Comparison of ENCODE assay signal across 1 cellular context in genomic region chr2:96816127-96816835, GRCh38.
TF ChIP-seq lines count a peak whose summit lies in the region.

CNNM3 (plus strand) TSS chr2:96816268; CDS start chr2:96816278, 10 bp downstream.

TF ChIP-seq in HepG2, 621 proteins besides CTCF, POLR2A, EP300 and RAD21 (continued from another document and continues in another):
- no peak for TF ChIP-seq SMC3 (IDR thresholded peaks at IDR 0.05; ENCODE audit: low read length)
- TF ChIP-seq SP140L (CRISPR knock-in tag; IDR thresholded peaks at IDR 0.05; ENCODE audit: borderline replicate concordance), result no peak
- TF ChIP-seq MAFF (IDR thresholded peaks at IDR 0.05; ENCODE audit: low read depth, low read length), result no peak
- TF ChIP-seq ZNF652 (CRISPR knock-in tag; IDR thresholded peaks at IDR 0.05; ENCODE audit: borderline replicate concordance, low read depth), result no peak
- no peak for TF ChIP-seq ZNF879 (CRISPR knock-in tag; IDR thresholded peaks at IDR 0.05)
- peak; percentile 55 for TF ChIP-seq RXRA (CRISPR knock-in tag; IDR thresholded peaks at IDR 0.05)
- no peak for TF ChIP-seq ZBTB49 (CRISPR knock-in tag; IDR thresholded peaks at IDR 0.05; ENCODE audit: borderline replicate concordance)
- TF ChIP-seq HNF4G (IDR thresholded peaks at IDR 0.05; ENCODE audit: borderline replicate concordance, low read depth, low read length), result 0 out of 2 replicates have a peak, but pooled peaks have one; percentile 3
- 0 out of 2 replicates have a peak, but pooled peaks have one; percentile 38 for TF ChIP-seq HNF4G (CRISPR knock-in tag; IDR thresholded peaks at IDR 0.05; ENCODE audit: borderline replicate concordance, low read depth)
- TF ChIP-seq, protein P1, sequence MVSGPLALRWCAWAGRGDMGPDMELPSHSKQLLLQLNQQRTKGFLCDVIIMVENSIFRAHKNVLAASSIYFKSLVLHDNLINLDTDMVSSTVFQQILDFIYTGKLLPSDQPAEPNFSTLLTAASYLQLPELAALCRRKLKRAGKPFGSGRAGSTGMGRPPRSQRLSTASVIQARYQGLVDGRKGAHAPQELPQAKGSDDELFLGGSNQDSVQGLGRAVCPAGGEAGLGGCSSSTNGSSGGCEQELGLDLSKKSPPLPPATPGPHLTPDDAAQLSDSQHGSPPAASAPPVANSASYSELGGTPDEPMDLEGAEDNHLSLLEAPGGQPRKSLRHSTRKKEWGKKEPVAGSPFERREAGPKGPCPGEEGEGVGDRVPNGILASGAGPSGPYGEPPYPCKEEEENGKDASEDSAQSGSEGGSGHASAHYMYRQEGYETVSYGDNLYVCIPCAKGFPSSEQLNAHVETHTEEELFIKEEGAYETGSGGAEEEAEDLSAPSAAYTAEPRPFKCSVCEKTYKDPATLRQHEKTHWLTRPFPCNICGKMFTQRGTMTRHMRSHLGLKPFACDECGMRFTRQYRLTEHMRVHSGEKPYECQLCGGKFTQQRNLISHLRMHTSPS (CRISPR knock-in tag; IDR thresholded peaks at IDR 0.05; ENCODE audit: low read depth), result no peak
- no peak for TF ChIP-seq KDM4B (CRISPR knock-in tag; IDR thresholded peaks at IDR 0.05)
- 0 out of 2 replicates have a peak, but pooled peaks have one; percentile 19 for TF ChIP-seq RERE (CRISPR knock-in tag; IDR thresholded peaks at IDR 0.05; ENCODE audit: low read depth)
- peak; percentile 59 for TF ChIP-seq ZNF724P (CRISPR knock-in tag; IDR thresholded peaks at IDR 0.05; ENCODE audit: borderline replicate concordance)
- no peak for TF ChIP-seq IRX3 (CRISPR knock-in tag; IDR thresholded peaks at IDR 0.05; ENCODE audit: borderline replicate concordance, low read depth)
- TF ChIP-seq ZNF609 (CRISPR knock-in tag; IDR thresholded peaks at IDR 0.05; ENCODE audit: borderline replicate concordance), result peak; percentile 56; the same call in 1 of the 2 replicates
- peak; percentile 61; the same call in 1 of the 2 replicates for TF ChIP-seq SOX13 (IDR thresholded peaks at IDR 0.05)
- TF ChIP-seq SOX13 (CRISPR knock-in tag; conservative IDR thresholded peaks at IDR 0.05 in 1 of 2, IDR thresholded peaks at IDR 0.05 in 1 of 2), result 0 out of 4 replicates have a peak, but pooled peaks of 1 of the 2 experiments have one; percentile 19
- TF ChIP-seq CHD2 (IDR thresholded peaks at IDR 0.05; ENCODE audit: low read depth, low read length), result peak; percentile 67
- TF ChIP-seq ZNF510 (CRISPR knock-in tag; IDR thresholded peaks at IDR 0.05; ENCODE audit: low read depth), result no peak
- no peak for TF ChIP-seq SATB2 (CRISPR knock-in tag; IDR thresholded peaks at IDR 0.05)
- TF ChIP-seq, protein P2, sequence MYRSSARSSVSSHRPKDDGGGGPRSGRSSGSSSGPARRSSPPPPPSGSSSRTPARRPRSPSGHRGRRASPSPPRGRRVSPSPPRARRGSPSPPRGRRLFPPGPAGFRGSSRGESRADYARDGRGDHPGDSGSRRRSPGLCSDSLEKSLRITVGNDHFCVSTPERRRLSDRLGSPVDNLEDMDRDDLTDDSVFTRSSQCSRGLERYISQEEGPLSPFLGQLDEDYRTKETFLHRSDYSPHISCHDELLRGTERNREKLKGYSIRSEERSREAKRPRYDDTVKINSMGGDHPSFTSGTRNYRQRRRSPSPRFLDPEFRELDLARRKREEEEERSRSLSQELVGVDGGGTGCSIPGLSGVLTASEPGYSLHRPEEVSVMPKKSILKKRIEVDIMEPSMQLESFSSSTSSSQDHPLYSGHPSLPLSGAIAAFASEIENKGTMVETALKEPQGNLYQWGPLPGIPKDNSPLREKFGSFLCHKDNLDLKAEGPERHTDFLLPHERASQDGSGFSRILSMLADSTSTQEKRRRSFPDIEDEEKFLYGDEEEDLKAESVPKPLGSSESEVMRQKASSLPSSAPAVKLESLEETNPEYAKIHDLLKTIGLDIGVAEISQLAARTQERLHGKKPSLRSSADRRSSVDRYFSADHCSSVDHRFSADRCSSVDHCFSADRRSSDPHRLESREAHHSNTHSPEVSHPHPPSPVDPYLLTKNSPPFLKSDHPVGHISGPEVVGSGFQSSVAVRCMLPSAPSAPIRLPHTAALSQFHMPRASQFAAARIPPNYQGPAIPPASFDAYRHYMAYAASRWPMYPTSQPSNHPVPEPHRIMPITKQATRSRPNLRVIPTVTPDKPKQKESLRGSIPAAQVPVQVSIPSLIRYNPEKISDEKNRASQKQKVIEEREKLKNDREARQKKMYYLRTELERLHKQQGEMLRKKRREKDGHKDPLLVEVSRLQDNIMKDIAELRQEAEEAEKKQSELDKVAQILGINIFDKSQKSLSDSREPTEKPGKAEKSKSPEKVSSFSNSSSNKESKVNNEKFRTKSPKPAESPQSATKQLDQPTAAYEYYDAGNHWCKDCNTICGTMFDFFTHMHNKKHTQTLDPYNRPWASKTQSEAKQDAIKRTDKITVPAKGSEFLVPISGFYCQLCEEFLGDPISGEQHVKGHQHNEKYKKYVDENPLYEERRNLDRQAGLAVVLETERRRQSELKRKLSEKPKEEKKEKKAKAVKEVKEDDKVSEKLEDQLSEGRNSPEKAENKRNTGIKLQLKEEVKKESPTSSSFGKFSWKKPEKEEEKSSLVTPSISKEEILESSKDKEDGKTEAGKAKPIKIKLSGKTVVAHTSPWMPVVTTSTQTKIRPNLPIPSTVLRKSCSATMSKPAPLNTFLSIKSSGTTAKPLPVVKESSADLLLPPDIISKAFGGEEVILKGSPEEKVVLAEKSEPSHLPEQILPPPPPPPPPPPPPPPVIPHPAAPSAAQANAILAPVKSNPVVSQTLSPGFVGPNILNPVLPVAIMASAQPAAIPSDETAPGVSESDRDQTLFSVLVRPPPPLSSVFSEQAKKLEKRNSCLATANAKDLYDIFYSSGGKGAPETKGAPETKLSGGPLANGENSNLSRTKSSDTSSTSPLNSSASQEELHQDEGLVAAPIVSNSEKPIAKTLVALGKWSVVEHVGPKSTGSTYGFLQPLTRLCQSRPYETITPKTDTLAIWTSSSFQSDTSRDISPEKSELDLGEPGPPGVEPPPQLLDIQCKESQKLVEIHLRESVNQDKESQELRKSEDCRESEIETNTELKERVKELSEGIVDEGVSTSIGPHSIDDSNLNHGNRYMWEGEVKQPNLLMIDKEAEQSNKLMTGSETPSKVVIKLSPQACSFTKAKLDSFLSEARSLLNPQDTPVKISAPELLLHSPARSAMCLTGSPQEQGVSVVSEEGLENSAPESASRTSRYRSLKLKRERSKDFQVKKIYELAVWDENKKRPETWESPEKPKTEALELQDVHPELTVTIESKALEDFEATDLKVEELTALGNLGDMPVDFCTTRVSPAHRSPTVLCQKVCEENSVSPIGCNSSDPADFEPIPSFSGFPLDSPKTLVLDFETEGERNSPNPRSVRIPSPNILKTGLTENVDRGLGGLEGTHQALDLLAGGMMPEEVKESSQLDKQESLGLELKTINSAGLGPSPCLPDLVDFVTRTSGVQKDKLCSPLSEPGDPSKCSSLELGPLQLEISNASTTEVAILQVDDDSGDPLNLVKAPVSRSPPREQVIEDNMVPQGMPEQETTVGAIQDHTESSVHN (CRISPR knock-in tag; IDR thresholded peaks at IDR 0.05), result 0 out of 2 replicates have a peak, but pooled peaks have one; percentile 65
- TF ChIP-seq ZMYM2 (CRISPR knock-in tag; IDR thresholded peaks at IDR 0.05), result no peak
- 0 out of 2 replicates have a peak, but pooled peaks have one; percentile 29 for TF ChIP-seq RFX5 (IDR thresholded peaks at IDR 0.05; ENCODE audit: low read depth, low read length)
- peak; percentile 62; the same call in 1 of the 2 replicates for TF ChIP-seq SAFB2 (CRISPR knock-in tag; IDR thresholded peaks at IDR 0.05; ENCODE audit: borderline replicate concordance, low read depth)
- peak; percentile 93 for TF ChIP-seq HNRNPLL (IDR thresholded peaks at IDR 0.05; ENCODE audit: low read depth, low read length, poor library complexity, severe bottlenecking)
- no peak for TF ChIP-seq PRPF4 (IDR thresholded peaks at IDR 0.05; ENCODE audit: low read depth, low read length, poor library complexity, severe bottlenecking)
- TF ChIP-seq ZNF256 (CRISPR knock-in tag; conservative IDR thresholded peaks at IDR 0.05), result no peak
- TF ChIP-seq GATAD1 (CRISPR knock-in tag; IDR thresholded peaks at IDR 0.05), result peak; percentile 52; the same call in 1 of the 2 replicates
- TF ChIP-seq ZNF644 (CRISPR knock-in tag; IDR thresholded peaks at IDR 0.05; ENCODE audit: low read depth), result no peak
- TF ChIP-seq FIP1L1 (IDR thresholded peaks at IDR 0.05; ENCODE audit: borderline replicate concordance, insufficient read depth, low read depth, low read length), result no peak
- TF ChIP-seq SRF (IDR thresholded peaks at IDR 0.05; ENCODE audit: low read depth, low read length), result no peak
- TF ChIP-seq SP2 (CRISPR knock-in tag; IDR thresholded peaks at IDR 0.05), result peak; percentile 97
